In the genomic region with DNA sequence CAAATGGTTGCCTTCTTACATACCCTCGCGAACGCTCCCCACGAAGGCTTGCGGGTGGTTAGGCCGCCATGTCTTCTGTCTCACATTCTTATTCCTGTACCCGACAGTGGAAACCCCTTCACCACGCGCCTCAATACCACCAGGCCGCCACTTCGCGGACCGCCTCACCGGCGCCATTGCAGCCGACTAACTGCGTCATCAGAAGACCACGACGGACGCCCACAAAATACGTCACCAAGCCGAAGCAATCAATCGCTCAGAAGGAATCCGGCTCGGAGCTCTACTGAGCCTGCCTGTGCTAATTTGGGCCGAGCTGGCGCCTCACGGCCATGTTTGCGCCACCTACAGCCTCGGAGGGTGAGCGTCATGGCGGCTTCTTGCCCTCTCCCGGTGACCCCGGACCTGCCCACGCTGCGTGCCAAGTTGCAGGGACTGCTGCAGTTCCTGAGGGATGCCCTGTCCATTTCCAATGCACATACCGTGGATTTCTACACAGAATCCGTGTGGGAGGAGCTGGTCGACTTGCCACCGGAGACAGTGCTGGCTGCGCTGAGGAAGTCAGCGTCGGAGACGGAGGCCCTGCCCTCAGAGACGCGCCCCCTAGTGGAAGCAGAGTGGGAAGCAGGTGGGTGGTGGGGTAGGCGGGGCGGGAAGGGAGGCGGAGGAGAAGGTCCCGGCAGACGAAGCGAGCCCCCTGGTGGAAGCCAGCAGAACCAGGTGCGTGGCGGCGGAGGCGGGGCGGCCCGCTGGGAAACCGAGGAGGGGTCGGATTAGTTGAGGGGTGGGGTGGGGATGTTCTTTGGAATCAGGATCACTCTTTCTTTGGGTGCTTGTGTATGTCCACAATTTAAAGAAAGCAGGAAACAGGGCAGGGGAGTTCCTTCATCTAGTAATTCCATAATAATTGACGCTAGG, we compare ENCODE assay signal across 1 cellular context.
A peak's percentile ranks its signal among the peaks of the same experiment; 100 is the strongest.
TF ChIP-seq lines count a peak whose summit lies in the region.

A gene with protein sequence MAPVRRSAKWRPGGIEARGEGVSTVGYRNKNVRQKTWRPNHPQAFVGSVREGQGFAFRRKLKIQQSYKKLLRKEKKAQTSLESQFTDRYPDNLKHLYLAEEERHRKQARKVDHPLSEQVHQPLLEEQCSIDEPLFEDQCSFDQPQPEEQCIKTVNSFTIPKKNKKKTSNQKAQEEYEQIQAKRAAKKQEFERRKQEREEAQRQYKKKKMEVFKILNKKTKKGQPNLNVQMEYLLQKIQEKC (minus strand): TSS at position 188 of the 915 bp plus-strand sequence. CDS start 11 bp downstream, at position 177.
A gene with protein sequence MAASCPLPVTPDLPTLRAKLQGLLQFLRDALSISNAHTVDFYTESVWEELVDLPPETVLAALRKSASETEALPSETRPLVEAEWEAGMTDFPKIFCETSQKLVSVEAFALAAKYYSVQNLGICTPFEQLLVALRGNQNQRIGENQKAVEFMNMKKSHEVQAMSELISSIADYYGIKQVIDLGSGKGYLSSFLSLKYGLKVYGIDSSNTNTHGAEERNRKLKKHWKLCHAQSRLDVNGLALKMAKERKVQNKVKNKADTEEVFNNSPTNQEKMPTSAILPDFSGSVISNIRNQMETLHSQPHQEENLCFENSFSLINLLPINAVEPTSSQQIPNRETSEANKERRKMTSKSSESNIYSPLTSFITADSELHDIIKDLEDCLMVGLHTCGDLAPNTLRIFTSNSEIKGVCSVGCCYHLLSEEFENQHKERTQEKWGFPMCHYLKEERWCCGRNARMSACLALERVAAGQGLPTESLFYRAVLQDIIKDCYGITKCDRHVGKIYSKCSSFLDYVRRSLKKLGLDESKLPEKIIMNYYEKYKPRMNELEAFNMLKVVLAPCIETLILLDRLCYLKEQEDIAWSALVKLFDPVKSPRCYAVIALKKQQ (plus strand): TSS at position 330 of the 915 bp plus-strand sequence. CDS start 37 bp downstream, at position 367.

TF ChIP-seq in K562, 482 proteins besides CTCF, POLR2A, EP300 and RAD21 (continued from another document and continues in another):
- TF ChIP-seq, protein P1, sequence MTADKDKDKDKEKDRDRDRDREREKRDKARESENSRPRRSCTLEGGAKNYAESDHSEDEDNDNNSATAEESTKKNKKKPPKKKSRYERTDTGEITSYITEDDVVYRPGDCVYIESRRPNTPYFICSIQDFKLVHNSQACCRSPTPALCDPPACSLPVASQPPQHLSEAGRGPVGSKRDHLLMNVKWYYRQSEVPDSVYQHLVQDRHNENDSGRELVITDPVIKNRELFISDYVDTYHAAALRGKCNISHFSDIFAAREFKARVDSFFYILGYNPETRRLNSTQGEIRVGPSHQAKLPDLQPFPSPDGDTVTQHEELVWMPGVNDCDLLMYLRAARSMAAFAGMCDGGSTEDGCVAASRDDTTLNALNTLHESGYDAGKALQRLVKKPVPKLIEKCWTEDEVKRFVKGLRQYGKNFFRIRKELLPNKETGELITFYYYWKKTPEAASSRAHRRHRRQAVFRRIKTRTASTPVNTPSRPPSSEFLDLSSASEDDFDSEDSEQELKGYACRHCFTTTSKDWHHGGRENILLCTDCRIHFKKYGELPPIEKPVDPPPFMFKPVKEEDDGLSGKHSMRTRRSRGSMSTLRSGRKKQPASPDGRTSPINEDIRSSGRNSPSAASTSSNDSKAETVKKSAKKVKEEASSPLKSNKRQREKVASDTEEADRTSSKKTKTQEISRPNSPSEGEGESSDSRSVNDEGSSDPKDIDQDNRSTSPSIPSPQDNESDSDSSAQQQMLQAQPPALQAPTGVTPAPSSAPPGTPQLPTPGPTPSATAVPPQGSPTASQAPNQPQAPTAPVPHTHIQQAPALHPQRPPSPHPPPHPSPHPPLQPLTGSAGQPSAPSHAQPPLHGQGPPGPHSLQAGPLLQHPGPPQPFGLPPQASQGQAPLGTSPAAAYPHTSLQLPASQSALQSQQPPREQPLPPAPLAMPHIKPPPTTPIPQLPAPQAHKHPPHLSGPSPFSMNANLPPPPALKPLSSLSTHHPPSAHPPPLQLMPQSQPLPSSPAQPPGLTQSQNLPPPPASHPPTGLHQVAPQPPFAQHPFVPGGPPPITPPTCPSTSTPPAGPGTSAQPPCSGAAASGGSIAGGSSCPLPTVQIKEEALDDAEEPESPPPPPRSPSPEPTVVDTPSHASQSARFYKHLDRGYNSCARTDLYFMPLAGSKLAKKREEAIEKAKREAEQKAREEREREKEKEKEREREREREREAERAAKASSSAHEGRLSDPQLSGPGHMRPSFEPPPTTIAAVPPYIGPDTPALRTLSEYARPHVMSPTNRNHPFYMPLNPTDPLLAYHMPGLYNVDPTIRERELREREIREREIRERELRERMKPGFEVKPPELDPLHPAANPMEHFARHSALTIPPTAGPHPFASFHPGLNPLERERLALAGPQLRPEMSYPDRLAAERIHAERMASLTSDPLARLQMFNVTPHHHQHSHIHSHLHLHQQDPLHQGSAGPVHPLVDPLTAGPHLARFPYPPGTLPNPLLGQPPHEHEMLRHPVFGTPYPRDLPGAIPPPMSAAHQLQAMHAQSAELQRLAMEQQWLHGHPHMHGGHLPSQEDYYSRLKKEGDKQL (CRISPR knock-in tag; IDR thresholded peaks at IDR 0.05; ENCODE audit: borderline replicate concordance) = no peak
- no peak for TF ChIP-seq ZNF778 (CRISPR knock-in tag; IDR thresholded peaks at IDR 0.05)
- TF ChIP-seq, protein P2, sequence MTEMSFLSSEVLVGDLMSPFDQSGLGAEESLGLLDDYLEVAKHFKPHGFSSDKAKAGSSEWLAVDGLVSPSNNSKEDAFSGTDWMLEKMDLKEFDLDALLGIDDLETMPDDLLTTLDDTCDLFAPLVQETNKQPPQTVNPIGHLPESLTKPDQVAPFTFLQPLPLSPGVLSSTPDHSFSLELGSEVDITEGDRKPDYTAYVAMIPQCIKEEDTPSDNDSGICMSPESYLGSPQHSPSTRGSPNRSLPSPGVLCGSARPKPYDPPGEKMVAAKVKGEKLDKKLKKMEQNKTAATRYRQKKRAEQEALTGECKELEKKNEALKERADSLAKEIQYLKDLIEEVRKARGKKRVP (CRISPR knock-in tag; IDR thresholded peaks at IDR 0.05) = 0 out of 2 replicates have a peak, but pooled peaks have one; percentile 16
- TF ChIP-seq FOXM1 (IDR thresholded peaks at IDR 0.05; ENCODE audit: low read depth) = peak; percentile 69
- peak; percentile 50; the same call in 1 of the 2 replicates for TF ChIP-seq FOXM1 (CRISPR knock-in tag; IDR thresholded peaks at IDR 0.05; ENCODE audit: low read depth)
- TF ChIP-seq IFI16 (CRISPR knock-in tag; IDR thresholded peaks at IDR 0.05) = no peak
- TF ChIP-seq HDAC1 (IDR thresholded peaks at IDR 0.05) = peak in 1 of 2 experiments; percentile 83; a peak in 1 of 4 replicates
- peak; percentile 95 for TF ChIP-seq KHSRP (IDR thresholded peaks at IDR 0.05)
- no peak for TF ChIP-seq HNRNPK (IDR thresholded peaks at IDR 0.05; ENCODE audit: low read depth, low read length, poor library complexity, severe bottlenecking)
- peak; percentile 76 for TF ChIP-seq POLR2B (IDR thresholded peaks at IDR 0.05; ENCODE audit: low read depth, partially characterized antibody)
- TF ChIP-seq ZKSCAN3 (CRISPR knock-in tag; IDR thresholded peaks at IDR 0.05) = no peak
- peak; percentile 95 for TF ChIP-seq RBBP5 (IDR thresholded peaks at IDR 0.05; ENCODE audit: borderline replicate concordance, insufficient read depth, low read length, poor library complexity, severe bottlenecking)
- peak; percentile 100 for TF ChIP-seq ZBTB17 (CRISPR knock-in tag; IDR thresholded peaks at IDR 0.05)
- 0 out of 2 replicates have a peak, but pooled peaks have one; percentile 25 for TF ChIP-seq HDAC8 (tag; IDR thresholded peaks at IDR 0.05)
- 0 out of 2 replicates have a peak, but pooled peaks have one; percentile 64 for TF ChIP-seq ZNF12 (CRISPR knock-in tag; IDR thresholded peaks at IDR 0.05)
- TF ChIP-seq ZNF408 (CRISPR knock-in tag; IDR thresholded peaks at IDR 0.05; ENCODE audit: low read depth) = no peak
- TF ChIP-seq, protein P3, sequence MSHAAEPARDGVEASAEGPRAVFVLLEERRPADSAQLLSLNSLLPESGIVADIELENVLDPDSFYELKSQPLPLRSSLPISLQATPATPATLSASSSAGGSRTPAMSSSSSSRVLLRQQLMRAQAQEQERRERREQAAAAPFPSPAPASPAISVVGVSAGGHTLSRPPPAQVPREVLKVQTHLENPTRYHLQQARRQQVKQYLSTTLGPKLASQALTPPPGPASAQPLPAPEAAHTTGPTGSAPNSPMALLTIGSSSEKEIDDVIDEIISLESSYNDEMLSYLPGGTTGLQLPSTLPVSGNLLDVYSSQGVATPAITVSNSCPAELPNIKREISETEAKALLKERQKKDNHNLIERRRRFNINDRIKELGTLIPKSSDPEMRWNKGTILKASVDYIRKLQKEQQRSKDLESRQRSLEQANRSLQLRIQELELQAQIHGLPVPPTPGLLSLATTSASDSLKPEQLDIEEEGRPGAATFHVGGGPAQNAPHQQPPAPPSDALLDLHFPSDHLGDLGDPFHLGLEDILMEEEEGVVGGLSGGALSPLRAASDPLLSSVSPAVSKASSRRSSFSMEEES (CRISPR knock-in tag; IDR thresholded peaks at IDR 0.05) = no peak
- TF ChIP-seq ZNF695 (CRISPR knock-in tag; IDR thresholded peaks at IDR 0.05) = no peak
- TF ChIP-seq, protein P4, sequence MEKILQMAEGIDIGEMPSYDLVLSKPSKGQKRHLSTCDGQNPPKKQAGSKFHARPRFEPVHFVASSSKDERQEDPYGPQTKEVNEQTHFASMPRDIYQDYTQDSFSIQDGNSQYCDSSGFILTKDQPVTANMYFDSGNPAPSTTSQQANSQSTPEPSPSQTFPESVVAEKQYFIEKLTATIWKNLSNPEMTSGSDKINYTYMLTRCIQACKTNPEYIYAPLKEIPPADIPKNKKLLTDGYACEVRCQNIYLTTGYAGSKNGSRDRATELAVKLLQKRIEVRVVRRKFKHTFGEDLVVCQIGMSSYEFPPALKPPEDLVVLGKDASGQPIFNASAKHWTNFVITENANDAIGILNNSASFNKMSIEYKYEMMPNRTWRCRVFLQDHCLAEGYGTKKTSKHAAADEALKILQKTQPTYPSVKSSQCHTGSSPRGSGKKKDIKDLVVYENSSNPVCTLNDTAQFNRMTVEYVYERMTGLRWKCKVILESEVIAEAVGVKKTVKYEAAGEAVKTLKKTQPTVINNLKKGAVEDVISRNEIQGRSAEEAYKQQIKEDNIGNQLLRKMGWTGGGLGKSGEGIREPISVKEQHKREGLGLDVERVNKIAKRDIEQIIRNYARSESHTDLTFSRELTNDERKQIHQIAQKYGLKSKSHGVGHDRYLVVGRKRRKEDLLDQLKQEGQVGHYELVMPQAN (IDR thresholded peaks at IDR 0.05; ENCODE audit: borderline replicate concordance) = peak; percentile 63; the same call in 1 of the 2 replicates
- TF ChIP-seq HSF4 (CRISPR knock-in tag; IDR thresholded peaks at IDR 0.05; ENCODE audit: borderline replicate concordance) = no peak
- TF ChIP-seq PHF21A (IDR thresholded peaks at IDR 0.05; ENCODE audit: borderline replicate concordance, low read depth) = no peak
- TF ChIP-seq NCOA4 (IDR thresholded peaks at IDR 0.05; ENCODE audit: partially characterized antibody) = peak; percentile 99
- TF ChIP-seq ZNF507 (tag; conservative IDR thresholded peaks at IDR 0.05) = no peak
- TF ChIP-seq CHD2 (IDR thresholded peaks at IDR 0.05; ENCODE audit: low read depth, low read length) = 0 out of 2 replicates have a peak, but pooled peaks have one; percentile 26
- TF ChIP-seq SRSF1 (IDR thresholded peaks at IDR 0.05; ENCODE audit: low read depth, low read length) = peak; percentile 89; the same call in 1 of the 2 replicates
- TF ChIP-seq JUN (IDR thresholded peaks at IDR 0.05; ENCODE audit: borderline replicate concordance, low read depth, low read length) = 0 out of 2 replicates have a peak, but pooled peaks have one; percentile 7
- no peak for TF ChIP-seq JUN (CRISPR knock-in tag; IDR thresholded peaks at IDR 0.05; ENCODE audit: borderline replicate concordance)
- no peak for TF ChIP-seq SREBF2 (CRISPR knock-in tag; IDR thresholded peaks at IDR 0.05)
- no peak for TF ChIP-seq PTTG1 (tag; IDR thresholded peaks at IDR 0.05; ENCODE audit: low read depth)
- TF ChIP-seq, protein P5, sequence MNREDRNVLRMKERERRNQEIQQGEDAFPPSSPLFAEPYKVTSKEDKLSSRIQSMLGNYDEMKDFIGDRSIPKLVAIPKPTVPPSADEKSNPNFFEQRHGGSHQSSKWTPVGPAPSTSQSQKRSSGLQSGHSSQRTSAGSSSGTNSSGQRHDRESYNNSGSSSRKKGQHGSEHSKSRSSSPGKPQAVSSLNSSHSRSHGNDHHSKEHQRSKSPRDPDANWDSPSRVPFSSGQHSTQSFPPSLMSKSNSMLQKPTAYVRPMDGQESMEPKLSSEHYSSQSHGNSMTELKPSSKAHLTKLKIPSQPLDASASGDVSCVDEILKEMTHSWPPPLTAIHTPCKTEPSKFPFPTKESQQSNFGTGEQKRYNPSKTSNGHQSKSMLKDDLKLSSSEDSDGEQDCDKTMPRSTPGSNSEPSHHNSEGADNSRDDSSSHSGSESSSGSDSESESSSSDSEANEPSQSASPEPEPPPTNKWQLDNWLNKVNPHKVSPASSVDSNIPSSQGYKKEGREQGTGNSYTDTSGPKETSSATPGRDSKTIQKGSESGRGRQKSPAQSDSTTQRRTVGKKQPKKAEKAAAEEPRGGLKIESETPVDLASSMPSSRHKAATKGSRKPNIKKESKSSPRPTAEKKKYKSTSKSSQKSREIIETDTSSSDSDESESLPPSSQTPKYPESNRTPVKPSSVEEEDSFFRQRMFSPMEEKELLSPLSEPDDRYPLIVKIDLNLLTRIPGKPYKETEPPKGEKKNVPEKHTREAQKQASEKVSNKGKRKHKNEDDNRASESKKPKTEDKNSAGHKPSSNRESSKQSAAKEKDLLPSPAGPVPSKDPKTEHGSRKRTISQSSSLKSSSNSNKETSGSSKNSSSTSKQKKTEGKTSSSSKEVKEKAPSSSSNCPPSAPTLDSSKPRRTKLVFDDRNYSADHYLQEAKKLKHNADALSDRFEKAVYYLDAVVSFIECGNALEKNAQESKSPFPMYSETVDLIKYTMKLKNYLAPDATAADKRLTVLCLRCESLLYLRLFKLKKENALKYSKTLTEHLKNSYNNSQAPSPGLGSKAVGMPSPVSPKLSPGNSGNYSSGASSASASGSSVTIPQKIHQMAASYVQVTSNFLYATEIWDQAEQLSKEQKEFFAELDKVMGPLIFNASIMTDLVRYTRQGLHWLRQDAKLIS (CRISPR knock-in tag; IDR thresholded peaks at IDR 0.05) = peak; percentile 93
- no peak for TF ChIP-seq MAFG (tag; conservative IDR thresholded peaks at IDR 0.05)
- TF ChIP-seq FOXK2 (conservative IDR thresholded peaks at IDR 0.05 in 1 of 2, IDR thresholded peaks at IDR 0.05 in 1 of 2; ENCODE audit: low read depth in 2 of 2) = peak; percentile 77 to 91
- TF ChIP-seq ZNF143 (CRISPR knock-in tag; IDR thresholded peaks at IDR 0.05) = no peak
- TF ChIP-seq POLR3G (IDR thresholded peaks at IDR 0.05; ENCODE audit: extremely low read depth, insufficient read length, insufficient replicate concordance) = no peak
- peak; percentile 75; the same call in 1 of the 2 replicates for TF ChIP-seq PML (IDR thresholded peaks at IDR 0.05; ENCODE audit: low read length)
- 0 out of 2 replicates have a peak, but pooled peaks have one; percentile 9 for TF ChIP-seq ELF2 (CRISPR knock-in tag; IDR thresholded peaks at IDR 0.05)
- TF ChIP-seq ZNF75A (CRISPR knock-in tag; IDR thresholded peaks at IDR 0.05) = no peak
- TF ChIP-seq, protein P6, sequence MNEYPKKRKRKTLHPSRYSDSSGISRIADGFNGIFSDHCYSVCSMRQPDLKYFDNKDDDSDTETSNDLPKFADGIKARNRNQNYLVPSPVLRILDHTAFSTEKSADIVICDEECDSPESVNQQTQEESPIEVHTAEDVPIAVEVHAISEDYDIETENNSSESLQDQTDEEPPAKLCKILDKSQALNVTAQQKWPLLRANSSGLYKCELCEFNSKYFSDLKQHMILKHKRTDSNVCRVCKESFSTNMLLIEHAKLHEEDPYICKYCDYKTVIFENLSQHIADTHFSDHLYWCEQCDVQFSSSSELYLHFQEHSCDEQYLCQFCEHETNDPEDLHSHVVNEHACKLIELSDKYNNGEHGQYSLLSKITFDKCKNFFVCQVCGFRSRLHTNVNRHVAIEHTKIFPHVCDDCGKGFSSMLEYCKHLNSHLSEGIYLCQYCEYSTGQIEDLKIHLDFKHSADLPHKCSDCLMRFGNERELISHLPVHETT (CRISPR knock-in tag; conservative IDR thresholded peaks at IDR 0.05 in 1 of 2, IDR thresholded peaks at IDR 0.05 in 1 of 2) = peak in 1 of 2 experiments; percentile 92; a peak in 2 of 4 replicates
